ENCODE assay signal across 21 cellular contexts in the genomic region with DNA sequence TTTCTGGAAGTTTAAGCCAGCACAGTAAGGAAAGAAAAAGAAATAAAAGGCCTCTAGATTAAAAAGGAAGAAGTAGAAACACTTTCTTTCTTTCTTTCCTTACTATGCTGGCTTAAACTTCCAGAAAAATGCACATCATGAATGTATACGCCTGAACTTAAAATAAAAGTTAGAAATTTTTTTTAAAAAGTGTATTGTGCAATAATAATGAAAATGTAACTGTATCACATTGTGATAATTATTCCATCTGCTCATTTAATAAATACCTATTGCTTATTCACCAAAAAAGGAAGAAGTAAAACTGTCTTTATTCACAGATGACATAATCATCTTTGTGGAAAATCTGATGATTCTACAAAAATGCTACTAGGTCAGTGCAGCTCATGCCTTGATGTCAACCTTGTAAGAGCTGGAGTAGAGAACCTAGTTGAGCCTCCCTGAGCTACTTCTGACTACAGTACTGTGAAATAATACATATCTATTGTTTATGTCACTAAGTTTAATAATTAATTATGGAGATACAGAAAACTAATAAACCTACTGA. TPM values are rescaled to one million over a fixed set of nuclear protein-coding genes. Genes with fewer than 3 reads are reported as not detected.
DNase-seq lines count a peak whose midpoint lies in the region; ATAC-seq, FAIRE-seq and TF ChIP-seq lines count a peak whose summit lies in the region.
"Had no signal": no experiment of that assay in that cellular context is flagged by ENCODE, and none has a peak within 500 bp of the region (broad histone marks: within the 10 kb centered on the region; RNA-seq: fewer than 3 reads in every experiment).

No MANE protein-coding gene starts in this region.

- SMC1A ChIA-PET in GM12878 (lab: Charles Lee; ENCODE audit: uncharacterized antibody, unreplicated experiment), result interaction anchor here (1.0 to 6.3 kb wide), 6 partner anchors 8 to 267 kb away, joined by 3 to 51 read pairs (median 4); no protein-coding TSS in a partner anchor

- TF ChIP-seq RAD21 in HepG2 (CRISPR knock-in tag; IDR thresholded peaks at IDR 0.05) (no peak), GM12878 (IDR thresholded peaks at IDR 0.05; ENCODE audit: insufficient read depth, low read depth, low read length) (no peak)

- H3K9ac ChIP-seq in HepG2 (ENCODE audit: insufficient read depth, low read depth, low read length) (no peak overlapping the region), GM12878 (ENCODE audit: control insufficient read depth, insufficient read depth, low read length) (no peak overlapping the region)
- H3K9ac ChIP-seq: GM23248 had no signal

- H2AFZ ChIP-seq in HepG2 (ENCODE audit: low read length) (no peak overlapping the region), GM12878 (ENCODE audit: control insufficient read depth, low read depth, low read length) (no peak overlapping the region)
- H2AFZ ChIP-seq: GM23248 had no signal

- DNase-seq in HepG2 (ENCODE audit: low spot score), result no peak
- no peak for DNase-seq in right lobe of liver
- DNase-seq in GM18507 (ENCODE audit: extremely low spot score, insufficient read length, low read depth), result no peak
- no peak for DNase-seq in GM12878 (ENCODE audit: low read depth, low spot score)
- DNase-seq in UCSD-AML1 (lab: John Stamatoyannopoulos, UW; ENCODE audit: unreplicated experiment), result no peak
- no peak for DNase-seq in NCI-H82 treated with DMSO at 0.1 percent for 48 hours (lab: John Stamatoyannopoulos, UW; ENCODE audit: unreplicated experiment)
- DNase-seq in small intestine, result no peak
- DNase-seq: 8988T; C1 segment of cervical spinal cord; Caco-2; CD4-positive, CD25-positive, alpha-beta regulatory T cell; CD8-positive, alpha-beta T cell; DMS 273 treated with DMSO at 0.1 percent for 48 hours; DMS79; EL; GDM1; GM23248; H7; HCEC 1CT had no signal

- RAD21 ChIA-PET in GM12878 (lab: Charles Lee; ENCODE audit: unreplicated experiment), result interaction anchor here (3.1 kb wide), 1 partner anchor 267 kb away, joined by 21 read pairs; no protein-coding TSS in a partner anchor

- no TSS peak for BruUV-seq in HepG2 (replicated peaks; lab: Mats Ljungman, UMichigan)
- BruUV-seq in GM12878 (replicated peaks; lab: Mats Ljungman, UMichigan), result no TSS peak

- TF ChIP-seq EP300 in HepG2 (IDR thresholded peaks at IDR 0.05; ENCODE audit: low read depth in 2 of 2, low read length in 2 of 2), result no peak
- no peak for TF ChIP-seq EP300 in HepG2 (CRISPR knock-in tag; IDR thresholded peaks at IDR 0.05; ENCODE audit: borderline replicate concordance)
- no peak for TF ChIP-seq EP300 in GM12878 (IDR thresholded peaks at IDR 0.05; ENCODE audit: borderline replicate concordance in 1 of 2, control insufficient read depth in 1 of 2, low read depth in 2 of 2, low read length in 2 of 2)

- TF ChIP-seq CTCF in HepG2 (CRISPR knock-in tag; IDR thresholded peaks at IDR 0.05) (no peak), right lobe of liver (IDR thresholded peaks at IDR 0.05) (no peak), GM12878 (IDR thresholded peaks at IDR 0.05 in 2 of 3, conservative IDR thresholded peaks at IDR 0.05 in 1 of 3; ENCODE audit: control insufficient read depth in 2 of 3, extremely low read depth in 1 of 3, insufficient read depth in 1 of 3, low read depth in 3 of 3, low read length in 3 of 3) (no peak)

- H4K20me1 ChIP-seq in HepG2 (ENCODE audit: insufficient read depth, low read length), result no peaks in the 10 kb centered on the region
- H4K20me1 ChIP-seq in GM12878 (ENCODE audit: control insufficient read depth, insufficient read depth), result no peaks in the 10 kb centered on the region

- 80% methylated on average over 1 of the region's 1 CpG for WGBS in HepG2 (ENCODE audit: low lambda C conversion rate)
- 53% methylated on average over 1 of the region's 1 CpG for WGBS in right lobe of liver (ENCODE audit: insufficient coverage, low coverage, low lambda C conversion rate, missing lambda C conversion rate)
- WGBS in GM12878 (ENCODE audit: insufficient coverage, insufficient replicate concordance, low lambda C conversion rate, missing lambda C conversion rate), result 38% methylated on average over 1 of the region's 1 CpG
- 84 to 90% (median 89%) methylated on average over 1 of the region's 1 CpG for WGBS in small intestine, 3 donors

- ATAC-seq in HepG2 (no peak), right lobe of liver (no peak), GM12878 (0 out of 3 replicates have a peak, but pooled peaks have one; percentile 21)
- ATAC-seq: CD8-positive, alpha-beta T cell had no signal

- intact Hi-C loops in HepG2 (cut with micrococcal nuclease; ENCODE audit: unreplicated experiment), result no loop called here
- intact Hi-C loops in right lobe of liver (cut with DNase I), result no loop called here
- intact Hi-C loops in GM12878 (cut with micrococcal nuclease; ENCODE audit: unreplicated experiment), result loop anchor here (5.0 kb wide), 1 partner anchor 153 kb away; no protein-coding TSS in a partner anchor

- H3K27me3 ChIP-seq in HepG2 (ENCODE audit: control insufficient read depth in 1 of 2, insufficient read depth in 2 of 2, low read length in 2 of 2) (no peaks in the 10 kb centered on the region; a peak in 1 of 5 replicates), right lobe of liver (no peaks in the 10 kb centered on the region), GM12878 (replicated peaks in 1 of 2; ENCODE audit: control insufficient read depth in 2 of 2, insufficient read depth in 2 of 2, low read length in 1 of 2) (no peaks in the 10 kb centered on the region), small intestine (ENCODE audit: control insufficient read depth in 2 of 2, insufficient read depth in 2 of 2, low read length in 2 of 2) (no peaks in the 10 kb centered on the region)

- no peak for TF ChIP-seq POLR2A in HepG2 (IDR thresholded peaks at IDR 0.05; ENCODE audit: insufficient read depth in 1 of 2, low read depth in 2 of 2, low read length in 2 of 2)
- no peak for TF ChIP-seq POLR2A in right lobe of liver (IDR thresholded peaks at IDR 0.05)
- no peak for TF ChIP-seq POLR2A in GM12878 (IDR thresholded peaks at IDR 0.05; ENCODE audit: low read depth, low read length)

- POLR2A ChIA-PET in HepG2 (lab: Yijun Ruan, JAX), result no interaction called here
- POLR2A ChIA-PET in GM12878 (lab: Charles Lee), result no interaction called here

- H3K9me3 ChIP-seq in HepG2 (ENCODE audit: low read length) (no peaks in the 10 kb centered on the region), right lobe of liver (no peaks in the 10 kb centered on the region), GM12878 (replicated peaks; ENCODE audit: control insufficient read depth, insufficient read depth, low read length) (no peaks in the 10 kb centered on the region; the same call in 2 of the 3 replicates), small intestine (ENCODE audit: control insufficient read depth, low read depth) (no peaks in the 10 kb centered on the region)

- no peaks in the 10 kb centered on the region for H3K36me3 ChIP-seq in HepG2 (replicated peaks in 1 of 2; ENCODE audit: control insufficient read depth in 1 of 2, insufficient read depth in 2 of 2, low read length in 2 of 2)
- no peaks in the 10 kb centered on the region for H3K36me3 ChIP-seq in right lobe of liver
- no peaks in the 10 kb centered on the region for H3K36me3 ChIP-seq in GM12878 (ENCODE audit: control insufficient read depth in 2 of 2, insufficient read depth in 2 of 2, low read length in 1 of 2)
- H3K36me3 ChIP-seq in small intestine (ENCODE audit: control insufficient read depth in 2 of 2, insufficient read depth in 2 of 2, low read length in 2 of 2), result no peaks in the 10 kb centered on the region

- H3K27ac ChIP-seq in HepG2 (ENCODE audit: extremely low read length, insufficient read depth, low read length), result no peak overlapping the region
- H3K27ac ChIP-seq in right lobe of liver, result no peak overlapping the region
- no peak overlapping the region for H3K27ac ChIP-seq in GM12878 (ENCODE audit: control insufficient read depth, insufficient read depth)
- H3K27ac ChIP-seq in small intestine (ENCODE audit: low read depth in 1 of 2, low read length in 1 of 2), result no peak overlapping the region
- H3K27ac ChIP-seq: GM23248 had no signal

- H3K4me3 ChIP-seq in HepG2 (replicated peaks in 1 of 3; ENCODE audit: insufficient read depth in 1 of 3, low read depth in 2 of 3, low read length in 3 of 3) (no peak overlapping the region), right lobe of liver (no peak overlapping the region), GM12878 (no peak overlapping the region), small intestine (ENCODE audit: low read depth in 1 of 2, low read length in 2 of 2) (no peak overlapping the region)
- H3K4me3 ChIP-seq: GM23248 had no signal

- CTCF ChIA-PET in HepG2 (lab: Yijun Ruan, JAX; ENCODE audit: low intra/inter-chr PET ratio, low total read pairs), result no interaction called here
- CTCF ChIA-PET in GM12878 (lab: Yijun Ruan, JAX), result interaction anchor here (0.8 to 9.1 kb wide), 6 partner anchors 50 to 403 kb away, joined by 3 to 94 read pairs (median 3); a partner anchor contains a TSS

- in situ Hi-C loops in HepG2 (cut with HindIII; ENCODE audit: extremely low pct_ligation_motif_present, low pct_unique_long_range_greater_than_20kb) (no loop called here), GM12878 (cut with MboI) (no loop called here)

- H3K4me2 ChIP-seq in HepG2 (ENCODE audit: low read depth, low read length) (no peak overlapping the region), GM12878 (ENCODE audit: control insufficient read depth, insufficient read depth) (no peak overlapping the region)

- no peaks in the 10 kb centered on the region for H3K4me1 ChIP-seq in HepG2 (ENCODE audit: insufficient read depth, low read length)
- no peaks in the 10 kb centered on the region for H3K4me1 ChIP-seq in right lobe of liver
- no peaks in the 10 kb centered on the region for H3K4me1 ChIP-seq in GM12878 (ENCODE audit: control insufficient read depth, insufficient read depth, low read length)
- H3K4me1 ChIP-seq in small intestine (ENCODE audit: control insufficient read depth in 2 of 2, insufficient read depth in 1 of 2, low read depth in 1 of 2, low read length in 1 of 2), result no peaks in the 10 kb centered on the region

- no peak for FAIRE-seq in HepG2 (lab: Jason Lieb, UNC)
- FAIRE-seq in GM18507 (lab: Jason Lieb, UNC), result peak; percentile 24
- no peak for FAIRE-seq in GM12878 (lab: Jason Lieb, UNC)
- FAIRE-seq in small intestine (lab: Jason Lieb, UNC), result no peak
- FAIRE-seq: GM12891, H1 had no signal

- H3K79me2 ChIP-seq in HepG2 (ENCODE audit: insufficient read depth, low read length), result no peaks in the 10 kb centered on the region
- H3K79me2 ChIP-seq in GM12878 (ENCODE audit: control insufficient read depth, insufficient read depth, low read length), result no peaks in the 10 kb centered on the region

RNA-seq across cellular contexts. Expression of a gene that starts 49.4 kb away (rescaled TPM):
- 0.15 TPM in 1 of 2 replicates, not detected in the other for total RNA-seq in HepG2 (2016; rRNA removed; fragmentation: Illumina TruSeq; extraction: Trizol)
- not detected in 2 replicates for total RNA-seq in HepG2 (2016; cell fraction: cytosol; rRNA removed; fragmentation: Illumina TruSeq; extraction: Trizol; ENCODE audit: low read depth)
- total RNA-seq in HepG2 (2016; cell fraction: insoluble cytoplasmic fraction; rRNA removed; fragmentation: Illumina TruSeq; extraction: Trizol), result 0.11 and 0.18 TPM in 2 replicates
- total RNA-seq in HepG2 (2016; cell fraction: membrane; rRNA removed; fragmentation: Illumina TruSeq; extraction: Trizol), result 0.17 TPM in 1 of 2 replicates, not detected in the other
- 0.53 TPM in 1 of 2 replicates, not detected in the other for total RNA-seq in HepG2 (2016; cell fraction: nucleus; rRNA removed; fragmentation: Illumina TruSeq; extraction: Trizol)
- polyA plus RNA-seq in HepG2 (2011; rRNA removed), result 0.21 and 0.48 TPM in 2 replicates
- polyA plus RNA-seq in HepG2 (2011; cell fraction: cytosol; rRNA removed), result 0.14 and 0.15 TPM in 2 replicates
- 0.23 and 0.27 TPM in 2 replicates for polyA plus RNA-seq in HepG2 (2011; cell fraction: nucleus; rRNA removed)
- 0.13 and 0.25 TPM in 2 replicates for polyA plus RNA-seq in HepG2 (2012)
- polyA plus RNA-seq in HepG2 (2016; cell fraction: cytosol; fragmentation: Illumina TruSeq; extraction: Trizol; ENCODE audit: low read depth), result not detected in 2 replicates
- polyA plus RNA-seq in HepG2 (2016; cell fraction: insoluble cytoplasmic fraction; fragmentation: Illumina TruSeq; extraction: Trizol; ENCODE audit: low read depth), result not detected in 2 replicates
- not detected in 2 replicates for polyA plus RNA-seq in HepG2 (2016; cell fraction: membrane; fragmentation: Illumina TruSeq; extraction: Trizol; ENCODE audit: low read depth)
- polyA plus RNA-seq in HepG2 (2016; cell fraction: nucleus; fragmentation: Illumina TruSeq; extraction: Trizol; ENCODE audit: insufficient read depth, low read depth), result not detected in 2 replicates
- 9.7 TPM in 1 of 2 replicates, not detected in the other for polyA minus RNA-seq in HepG2 (2011; rRNA and poly(A)+ RNA removed; ENCODE audit: low replicate concordance)
- not detected in 2 replicates for polyA minus RNA-seq in HepG2 (2011; cell fraction: cytosol; rRNA and poly(A)+ RNA removed)
- 2.1 and 2.4 TPM in 2 replicates for polyA minus RNA-seq in HepG2 (2011; cell fraction: nucleus; rRNA and poly(A)+ RNA removed)
- 1 to 10 TPM; 1.2 to 5.9 (median 3.5) TPM for total RNA-seq in right lobe of liver
- 892 and 904 TPM in 2 replicates for total RNA-seq in GM12878 (2013; cell fraction: nucleolus; rRNA removed)
- 13.6 and 18.1 TPM in 2 replicates for total RNA-seq in GM12878 (2014; rRNA removed)
- total RNA-seq in GM12878 (2014; rRNA removed; fragmentation: Illumina TruSeq; extraction: Trizol), result 27.6 and 29.9 TPM in 2 replicates
- total RNA-seq in GM12878 (2021), result 19.1 and 21.5 TPM in 2 replicates
- polyA plus RNA-seq in GM12878 (2011; ENCODE audit: low read depth), result 7.6 TPM
- polyA plus RNA-seq in GM12878 (2011; rRNA removed), result 45.9 and 73.0 TPM in 2 replicates
- 13.7 and 23.2 TPM in 2 replicates for polyA plus RNA-seq in GM12878 (2011; cell fraction: cytosol; rRNA removed)
- 39.9 and 46.5 TPM in 2 replicates for polyA plus RNA-seq in GM12878 (2011; cell fraction: nucleus; rRNA removed)
- polyA plus RNA-seq in GM12878 (2012), result 11.9 and 15.6 TPM in 2 replicates
- polyA plus RNA-seq in GM12878 (2014; fragmentation: Illumina TruSeq; extraction: Trizol), result 18.6 and 22.9 TPM in 2 replicates
- 10 to 100 TPM; 12.6 to 22.2 TPM for polyA plus RNA-seq in GM12878 (2014; fragmentation: Nextera tagmentation; extraction: Ambion mirVana)
- 6.5 and 13.1 TPM in 2 replicates for polyA plus RNA-seq in GM12878 (2014; rRNA removed)
- polyA plus RNA-seq in GM12878 (2016; fragmentation: Nextera tagmentation; extraction: Ambion mirVana), result 10 to 100 TPM; 17.0 to 20.3 TPM
- polyA minus RNA-seq in GM12878 (2011; rRNA and poly(A)+ RNA removed), result 108 and 127 TPM in 2 replicates
- polyA minus RNA-seq in GM12878 (2011; cell fraction: cytosol; rRNA and poly(A)+ RNA removed), result 23.2 and 33.8 TPM in 2 replicates
- polyA minus RNA-seq in GM12878 (2011; cell fraction: nucleus; rRNA and poly(A)+ RNA removed), result 168 and 204 TPM in 2 replicates
- polyA plus RNA-seq in small intestine, result 1 to 10 TPM in 1 of 3 donors, under 1 TPM in 2; 0.22 to 6.1 (median 0.81) TPM
- total RNA-seq: GM23248 had no signal
